8 cellular contexts compared by ENCODE assay signal in genomic region chr1:45803781-45804670, GRCh38. TPM values are rescaled to one million over a fixed set of nuclear protein-coding genes. Genes with fewer than 3 reads are reported as not detected.
DNase-seq lines count a peak whose midpoint lies in the region; ATAC-seq and TF ChIP-seq lines count a peak whose summit lies in the region.
"Not testable (repeated sequence)": the region's sequence is repeated elsewhere in the genome, so short reads cannot be mapped to it uniquely, and the experiment has no call there.

No MANE protein-coding gene starts in this region.

- H3K9me3 ChIP-seq in HEK293 (ENCODE audit: control insufficient read depth, insufficient read depth, low read depth, low read length); KOPT-K1 (ENCODE audit: insufficient read depth, low read length, poor library complexity, severe bottlenecking); SU-DHL-6 (ENCODE audit: insufficient read depth, low read length); tibial nerve: not testable (repeated sequence)

- TF ChIP-seq CTCF in HEK293 (tag by site-specific recombination; IDR thresholded peaks at IDR 0.05); SU-DHL-6 (IDR thresholded peaks at IDR 0.05; ENCODE audit: insufficient read depth, low read length, poor library complexity, severe bottlenecking); neural crest cell (conservative IDR thresholded peaks at IDR 0.05); tibial nerve (IDR thresholded peaks at IDR 0.05): not testable (repeated sequence)

- not testable (repeated sequence) for H3K36me3 Mint-ChIP-seq in neural crest cell (ENCODE audit: low read depth)

- WGBS in tibial nerve, 2 donors = 1 to 7% methylated on average over 25 to 31 of the region's 60 CpGs

- H3K27me3 Mint-ChIP-seq in neural crest cell (ENCODE audit: low read depth) = not testable (repeated sequence)

- not testable (repeated sequence) for H3F3A ChIP-seq in SU-DHL-6 (ENCODE audit: insufficient read depth)

- CTCF ChIA-PET in HEK293 (lab: Yijun Ruan, JAX) = interaction anchor here (0.6 to 0.7 kb wide), 3 partner anchors 128 to 228 kb away, joined by 4 read pairs; no protein-coding TSS in a partner anchor

- H3K27ac Mint-ChIP-seq in neural crest cell (ENCODE audit: unreplicated experiment) = peak overlapping the region; percentile 46

- TF ChIP-seq POLR2A in tibial nerve (IDR thresholded peaks at IDR 0.05) = not testable (repeated sequence)

- peak overlapping the region; percentile 78 for H3K9ac ChIP-seq in SU-DHL-6 (ENCODE audit: low read length)

- not testable (repeated sequence) for H3K9me3 Mint-ChIP-seq in neural crest cell

- not testable (repeated sequence) for H4K20me1 ChIP-seq in SU-DHL-6 (ENCODE audit: low read depth, low read length)

- H3K4me3 Mint-ChIP-seq in neural crest cell = peak overlapping the region; percentile 97

- H3K4me3 ChIP-seq in HEK293 (ENCODE audit: low read depth, low read length) = peak overlapping the region; percentile 76
- peak overlapping the region; percentile 93 for H3K4me3 ChIP-seq in SU-DHL-6 (ENCODE audit: insufficient read depth, low read length, poor library complexity, severe bottlenecking)
- peak overlapping the region; percentile 39 to 60 (median 49) for H3K4me3 ChIP-seq in tibial nerve

- ATAC-seq in left cardiac atrium = peak; percentile 12 to 18

- peak overlapping the region; percentile 70 for H3K4me2 ChIP-seq in SU-DHL-6 (ENCODE audit: low read depth, low read length, poor library complexity, severe bottlenecking)

- DNase-seq in G401 (ENCODE audit: low spot score) (peak; percentile 46), astrocyte of the hippocampus (ENCODE audit: low read depth, low spot score) (peak; percentile 49), left cardiac atrium (peak; percentile 33), neural crest cell (ENCODE audit: low read depth, low spot score) (peak; percentile 46), tibial nerve (ENCODE audit: low spot score in 2 of 2) (peak in 1 of 2 donors; percentile 7)

- H3K27me3 ChIP-seq in SU-DHL-6 (ENCODE audit: low read length); tibial nerve: not testable (repeated sequence)

- not testable (repeated sequence) for H3K4me1 ChIP-seq in HEK293 (ENCODE audit: control insufficient read depth, insufficient read depth, low read length)
- peaks cover 0 to 28% (median 10%) of the 10 kb centered on the region in 4 donors for H3K4me1 ChIP-seq in tibial nerve

- H3K79me2 ChIP-seq in SU-DHL-6 (ENCODE audit: insufficient read depth, low read length) = peaks cover 52% of the 10 kb centered on the region

- H3K9me2 ChIP-seq in SU-DHL-6 (replicated peaks; ENCODE audit: insufficient read depth, low read length) = not testable (repeated sequence)

- in situ Hi-C loops in G401 (cut with HindIII; ENCODE audit: low sequenced_read_pairs) = not testable (repeated sequence)

- H3K27ac ChIP-seq in HEK293 (ENCODE audit: extremely low read depth, low read depth, low read length) (peak overlapping the region; percentile 7; the same call in 1 of the 2 replicates), KOPT-K1 (ENCODE audit: low read depth, low read length, poor library complexity, severe bottlenecking) (peak overlapping the region; percentile 57), SU-DHL-6 (ENCODE audit: low read depth, low read length) (peak overlapping the region; percentile 70), tibial nerve (peak overlapping the region; percentile 49 to 87 (median 70))

- H3K4me1 Mint-ChIP-seq in neural crest cell = peaks cover 41% of the 10 kb centered on the region

- H3K36me3 ChIP-seq in HEK293 (ENCODE audit: control insufficient read depth in 2 of 2, insufficient read depth in 1 of 2, low read length in 2 of 2) (peaks cover 8 to 26% of the 10 kb centered on the region in 2 experiments), KOPT-K1 (ENCODE audit: insufficient read depth, low read length) (peaks cover 33% of the 10 kb centered on the region), SU-DHL-6 (ENCODE audit: low read length) (peaks cover 18% of the 10 kb centered on the region; the same call in 1 of the 2 replicates)
- not testable (repeated sequence) for H3K36me3 ChIP-seq in tibial nerve

- intact Hi-C loops in left cardiac atrium (cut with DNase I) = not testable (repeated sequence)

- not testable (repeated sequence) for H2AFZ ChIP-seq in SU-DHL-6 (ENCODE audit: low read depth, low read length, severe bottlenecking)

- TF ChIP-seq EP300 in tibial nerve (IDR thresholded peaks at IDR 0.05) = not testable (repeated sequence)

- POLR2A ChIA-PET in HEK293 (lab: Yijun Ruan, JAX) = interaction anchor here (1.0 to 1.6 kb wide), 4 partner anchors 53 to 118 kb away, joined by 3 to 6 read pairs (median 3); partner anchors contain the start of gene GPBP1L1

TF ChIP-seq in HEK293, 187 proteins besides CTCF, POLR2A, EP300 and RAD21 (continues in another document):
- TF ChIP-seq PRDM10 (tag by site-specific recombination; IDR thresholded peaks at IDR 0.05) = peak; percentile 47
- TF ChIP-seq ZSCAN18 (tag by site-specific recombination; IDR thresholded peaks at IDR 0.05) = peak; percentile 20; the same call in 1 of the 2 replicates
- 0 out of 2 replicates have a peak, but pooled peaks have one; percentile 19 for TF ChIP-seq ZNF391 (tag by site-specific recombination; IDR thresholded peaks at IDR 0.05; ENCODE audit: borderline replicate concordance, low read depth)
- TF ChIP-seq ZBTB10 (tag by site-specific recombination; IDR thresholded peaks at IDR 0.05) = peak; percentile 42; the same call in 1 of the 2 replicates
- TF ChIP-seq ZSCAN30 (tag by site-specific recombination; IDR thresholded peaks at IDR 0.05) = 0 out of 2 replicates have a peak, but pooled peaks have one; percentile 2

RNA-seq across cellular contexts. Expression of gene MAST2, which starts 0.6 kb away (rescaled TPM):
- total RNA-seq in G401 (2014; rRNA removed; shearing (Covaris generic)) = 31.8 and 46.1 TPM in 2 replicates
- total RNA-seq in left cardiac atrium (10 to 100 TPM; 66.7 to 73.5 TPM), neural crest cell (45.2 and 47.6 TPM in 2 replicates), tibial nerve (100 to 1,000 TPM in 1 of 4 donors, 10 to 100 TPM in 3; 38.0 to 122 (median 57.1) TPM)

RNA-seq across cellular contexts. Expression of gene IPP, which starts 53.6 kb away (rescaled TPM):
- total RNA-seq in G401 (2014; rRNA removed; shearing (Covaris generic)) = 4.4 and 8.4 TPM in 2 replicates
- 10 to 100 TPM in 1 of 2 donors, 1 to 10 TPM in 1; 9.4 to 11.2 TPM for total RNA-seq in left cardiac atrium
- total RNA-seq in neural crest cell = 16.8 and 18.8 TPM in 2 replicates
- 10 to 100 TPM in 3 of 4 donors, 1 to 10 TPM in 1; 8.4 to 15.3 (median 13.9) TPM for total RNA-seq in tibial nerve

Comparison
In these comparisons a context has a peak if more than half of its experiments do, and no peak if none do; other contexts are left out.
1. H3K27ac ChIP-seq: peak in every context shown above with its lines; median percentile 70 in SU-DHL-6; 70 in tibial nerve; 57 in KOPT-K1; 7 in HEK293.